In the genomic region with DNA sequence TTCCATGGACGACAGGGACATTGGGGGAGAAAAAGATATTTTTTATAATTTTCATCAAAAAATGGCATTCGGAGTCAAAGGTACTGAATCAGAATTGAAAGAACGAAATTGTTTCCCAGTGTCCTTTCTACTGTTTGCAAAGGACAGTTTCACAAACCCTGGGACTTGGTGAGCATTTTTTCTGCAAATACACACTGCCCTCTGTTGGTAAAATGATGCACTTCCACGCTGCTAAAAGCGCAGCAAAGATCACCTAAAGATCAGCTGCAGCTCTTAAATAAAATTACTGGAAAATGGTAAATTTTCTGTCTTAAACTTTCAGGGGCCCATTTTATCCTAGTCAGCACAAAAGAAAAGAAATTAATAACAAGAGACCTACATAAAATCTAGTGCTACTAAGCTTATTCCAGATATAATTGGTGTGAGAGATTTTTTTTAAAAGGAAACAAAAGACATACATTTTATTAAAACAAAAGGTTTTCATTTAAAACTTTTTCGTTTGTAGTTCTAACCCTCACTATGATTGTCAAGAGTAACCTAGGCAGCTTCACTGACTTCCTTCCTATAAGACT, we compare ENCODE assay signal across 8 cellular contexts.
A peak's percentile ranks its signal among the peaks of the same experiment; 100 is the strongest.
DNase-seq lines count a peak whose midpoint lies in the region; ATAC-seq and TF ChIP-seq lines count a peak whose summit lies in the region.

No MANE protein-coding gene starts in this region.

- no peak overlapping the region for H3K27ac ChIP-seq in stomach

- in situ Hi-C loops in HAP-1 (cut with MboI; ENCODE audit: low sequenced_read_pairs) = loop anchor here (10.0 kb wide), 1 partner anchor 362 kb away; no protein-coding TSS in a partner anchor

- WGBS in stomach, 5 donors = 3 to 6% (median 5%) methylated on average over 6 of the region's 6 CpGs

- H3K36me3 ChIP-seq in HAP-1 (replicated peaks) = no peaks in the 10 kb centered on the region
- H3K36me3 ChIP-seq in adipocyte (ENCODE audit: control insufficient read depth, insufficient read depth, low read length, severe bottlenecking) = no peaks in the 10 kb centered on the region
- no peaks in the 10 kb centered on the region for H3K36me3 ChIP-seq in stomach

- no peak for ATAC-seq in GM19328 (IDR thresholded peaks at IDR 0.05; ENCODE audit: unreplicated experiment)

- H3K4me3 ChIP-seq in HAP-1 (no peak overlapping the region), adipocyte (ENCODE audit: low read length) (no peak overlapping the region), stomach (no peak overlapping the region)

- peak; percentile 2 for DNase-seq in activated CD4-positive, alpha-beta T cell treated with anti-CD3 and anti-CD28 coated beads for 48 hours
- no peak for DNase-seq in activated CD4-positive, alpha-beta T cell treated with anti-CD3 and anti-CD28 coated beads, Interleukin-2, amount 50 U/mL, for 1 hour
- DNase-seq in HAP-1 (ENCODE audit: low spot score in 2 of 2) (peak; percentile 61 to 65), NCI-H1048 (lab: John Stamatoyannopoulos, UW) (peak; percentile 50), adipocyte (ENCODE audit: low read depth) (peak; percentile 87), iPS DF 4.7 (ENCODE audit: extremely low read depth, low spot score) (peak; percentile 62), stomach (no peak)

- no peaks in the 10 kb centered on the region for H3K27me3 ChIP-seq in HAP-1 (ENCODE audit: low read depth)
- no peaks in the 10 kb centered on the region for H3K27me3 ChIP-seq in adipocyte (replicated peaks; ENCODE audit: control insufficient read depth, insufficient read depth, low read length)
- no peaks in the 10 kb centered on the region for H3K27me3 ChIP-seq in stomach

- no peak for TF ChIP-seq EP300 in stomach (IDR thresholded peaks at IDR 0.05)

- H3K9ac ChIP-seq in adipocyte (ENCODE audit: low read length) = peak overlapping the region; percentile 65

- TF ChIP-seq POLR2A in stomach (IDR thresholded peaks at IDR 0.05) = no peak

- H3K9me3 ChIP-seq in HAP-1 (no peaks in the 10 kb centered on the region), adipocyte (ENCODE audit: control insufficient read depth, low read length) (no peaks in the 10 kb centered on the region), stomach (no peaks in the 10 kb centered on the region)

- intact Hi-C loops in stomach (cut with DNase I; ENCODE audit: low total_unique reads) = no loop called here

- no peaks in the 10 kb centered on the region for H3K4me1 ChIP-seq in HAP-1
- H3K4me1 ChIP-seq in adipocyte (ENCODE audit: control insufficient read depth, insufficient read depth, low read length) = peaks cover 22% of the 10 kb centered on the region
- peaks cover 0 to 17% (median 4%) of the 10 kb centered on the region in 4 donors for H3K4me1 ChIP-seq in stomach

- TF ChIP-seq CTCF in stomach (IDR thresholded peaks at IDR 0.05) = peak in 5 of 7 experiments; percentile 24 to 77 (median 62)

Comparison
In these comparisons a context has a peak if more than half of its experiments do, and no peak if none do; other contexts are left out.
1. DNase-seq: peak in activated CD4-positive, alpha-beta T cell treated with anti-CD3 and anti-CD28 coated beads for 48 hours (single experiment), HAP-1 (2 of 2), NCI-H1048 (single experiment), adipocyte (single experiment) and iPS DF 4.7 (single experiment); none in activated CD4-positive, alpha-beta T cell treated with anti-CD3 and anti-CD28 coated beads, Interleukin-2, amount 50 U/mL, for 1 hour (single experiment) and stomach (single experiment).